Comparison of ENCODE assay signal across 28 cellular contexts in genomic region chr4:13202731-13203519, GRCh38.
"Had no signal": no experiment of that assay in that cellular context is flagged by ENCODE, and none has a peak within 500 bp of the region (broad histone marks: within the 10 kb centered on the region; RNA-seq: fewer than 3 reads in every experiment).

No MANE protein-coding gene starts in this region.

- H3K4me3 ChIP-seq: adrenal gland, body of pancreas, cardiac muscle cell, coronary artery, dorsolateral prefrontal cortex had no signal

- H3K36me3 ChIP-seq: adrenal gland, cardiac muscle cell had no signal

- DNase-seq: activated CD4-positive, alpha-beta memory T cell treated with anti-CD3 and anti-CD28 coated beads for 36 hours; activated CD4-positive, alpha-beta T cell treated with anti-CD3 and anti-CD28 coated beads for 36 hours; activated CD4-positive, alpha-beta T cell treated with anti-CD3 and anti-CD28 coated beads, Interleukin-2, amount 10 ng/mL, durations not matched to agents 24 days and 14 days; activated CD4-positive, CD25-positive, alpha-beta regulatory T cell; activated CD4-positive, CD25-positive, alpha-beta regulatory T cell treated with anti-CD3 and anti-CD28 coated beads, Interleukin-2, amount 50 U/mL, for 72 hours; activated CD8-positive, alpha-beta memory T cell treated with anti-CD3 and anti-CD28 coated beads, Interleukin-2, amount 10 ng/mL, durations not matched to agents 7 days and 5 days; activated CD8-positive, alpha-beta memory T cell treated with anti-CD3 and anti-CD28 coated beads, Interleukin-2, amount 50 U/mL, for 4 hours; activated CD8-positive, alpha-beta T cell treated with anti-CD3 and anti-CD28 coated beads, Interleukin-2, amount 10 ng/mL, durations not matched to agents 7 days and 5 days; activated effector memory CD4-positive, alpha-beta T cell treated with anti-CD3 and anti-CD28 coated beads, Interleukin-2, amount 50 U/mL, for 16 hours; activated naive CD4-positive, alpha-beta T cell treated with anti-CD3 and anti-CD28 coated beads for 36 hours; activated naive CD8-positive, alpha-beta T cell treated with anti-CD3 and anti-CD28 coated beads for 36 hours; activated naive CD8-positive, alpha-beta T cell treated with anti-CD3 and anti-CD28 coated beads, Interleukin-2, amount 50 U/mL, for 24 hours; activated T-cell treated with anti-CD3 and anti-CD28 coated beads, Interleukin-2, amount 50 U/mL, for 1 hour; activated T-cell treated with anti-CD3 and anti-CD28 coated beads, Interleukin-2, amount 50 U/mL, for 48 hours; adrenal gland; amygdala; aorta; body of pancreas; dorsolateral prefrontal cortex; effector memory CD4-positive, alpha-beta T cell; endodermal cell; foreskin keratinocyte; head of caudate nucleus; T-helper 1 cell; T-helper 17 cell had no signal

- H3K4me1 ChIP-seq: adrenal gland, body of pancreas, foreskin keratinocyte had no signal

- ATAC-seq: activated CD4-positive, alpha-beta T cell treated with anti-CD3 and anti-CD28 coated beads for 36 hours; activated CD8-positive, alpha-beta memory T cell treated with anti-CD3 and anti-CD28 coated beads, Interleukin-2, amount 10 ng/mL, durations not matched to agents 7 days and 5 days; activated CD8-positive, alpha-beta T cell treated with anti-CD3 and anti-CD28 coated beads, Interleukin-2, amount 10 ng/mL, durations not matched to agents 7 days and 5 days; activated naive CD8-positive, alpha-beta T cell treated with anti-CD3 and anti-CD28 coated beads, Interleukin-2, amount 50 U/mL, for 24 hours; body of pancreas; esophagus mucosa; foreskin keratinocyte; T-helper 17 cell had no signal

- H3K9me3 ChIP-seq: adrenal gland, body of pancreas had no signal

- H3K27me3 ChIP-seq: adrenal gland, body of pancreas, cardiac muscle cell, dorsolateral prefrontal cortex, foreskin keratinocyte had no signal

- H3K27ac ChIP-seq: adrenal gland, body of pancreas, cardiac muscle cell, coronary artery, dorsolateral prefrontal cortex, foreskin keratinocyte had no signal
